Comparison of ENCODE assay signal across 1 cellular context in the genomic region with DNA sequence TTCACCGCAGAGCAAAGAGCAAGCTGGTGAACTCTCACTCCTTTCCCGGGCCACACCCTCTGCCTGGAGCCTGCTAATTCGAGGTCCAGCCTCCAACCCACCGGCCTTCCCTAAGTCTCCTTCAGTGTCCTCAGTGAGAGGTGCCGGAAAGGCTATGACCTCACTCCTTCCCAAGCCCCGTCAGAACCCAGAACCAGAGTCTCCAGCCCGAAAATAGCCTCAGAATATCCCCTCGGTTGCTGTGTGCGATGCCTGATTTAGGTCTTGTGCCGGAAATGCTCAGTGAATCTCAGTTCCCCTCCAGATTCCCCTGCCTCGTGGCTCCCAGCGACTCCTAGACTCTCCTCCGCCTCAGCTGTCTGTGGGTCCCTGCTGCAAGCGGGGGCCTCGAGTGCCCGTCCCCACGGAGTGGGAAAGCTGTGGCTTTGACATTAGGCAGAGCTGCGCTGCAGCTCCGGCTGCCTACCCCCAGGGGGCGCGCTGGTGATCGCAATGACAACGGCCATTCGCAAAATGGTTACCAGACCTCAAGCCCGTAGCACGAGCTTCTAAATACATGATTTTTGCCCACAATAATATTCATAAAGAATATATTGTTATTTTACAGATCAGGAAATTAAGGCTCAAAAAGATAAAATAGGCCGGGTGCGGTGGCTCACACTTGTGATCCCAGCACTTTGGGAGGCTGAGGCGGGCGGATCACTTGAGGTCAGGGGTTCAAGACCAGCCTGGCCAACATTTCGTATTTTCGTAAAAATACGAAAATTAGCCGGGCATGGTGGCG.
TF ChIP-seq lines count a peak whose summit lies in the region.

No MANE protein-coding gene starts in this region.

TF ChIP-seq in HepG2, 621 proteins besides CTCF, POLR2A, EP300 and RAD21 (continued from another document and continues in another):
- TF ChIP-seq RFX5 (IDR thresholded peaks at IDR 0.05; ENCODE audit: low read depth, low read length) (no peak), ATF7 (IDR thresholded peaks at IDR 0.05) (no peak), ATF7 (CRISPR knock-in tag; IDR thresholded peaks at IDR 0.05) (peak; percentile 54; the same call in 1 of the 2 replicates), KAT8 (CRISPR knock-in tag; IDR thresholded peaks at IDR 0.05) (peak; percentile 75), ZNF720 (CRISPR knock-in tag; IDR thresholded peaks at IDR 0.05) (no peak), HIVEP1 (CRISPR knock-in tag; IDR thresholded peaks at IDR 0.05) (no peak), SIN3A (IDR thresholded peaks at IDR 0.05; ENCODE audit: borderline replicate concordance, low read depth, low read length) (no peak), TEAD3 (CRISPR knock-in tag; optimal IDR thresholded peaks at IDR 0.05; ENCODE audit: borderline replicate concordance) (peak; percentile 90), NR3C1 (CRISPR knock-in tag; IDR thresholded peaks at IDR 0.05) (no peak), ZNF343 (CRISPR knock-in tag; IDR thresholded peaks at IDR 0.05) (peak; percentile 66; the same call in 1 of the 2 replicates), HMGA1 (CRISPR knock-in tag; conservative IDR thresholded peaks at IDR 0.05) (no peak), MED13 (CRISPR knock-in tag; IDR thresholded peaks at IDR 0.05) (no peak), WIZ (CRISPR knock-in tag; IDR thresholded peaks at IDR 0.05) (no peak), SKI (IDR thresholded peaks at IDR 0.05; ENCODE audit: partially characterized antibody) (no peak), TCF7 (IDR thresholded peaks at IDR 0.05; ENCODE audit: low read depth) (no peak), STAG1 (CRISPR knock-in tag; IDR thresholded peaks at IDR 0.05) (peak; percentile 61), ZNF549 (CRISPR knock-in tag; IDR thresholded peaks at IDR 0.05) (no peak), MAFK (conservative IDR thresholded peaks at IDR 0.05 in 1 of 2, IDR thresholded peaks at IDR 0.05 in 1 of 2; ENCODE audit: low read length in 2 of 2) (no peak), RNF2 (conservative IDR thresholded peaks at IDR 0.05; ENCODE audit: low read depth) (peak; percentile 84; the same call in 1 of the 2 replicates), ZNF746 (CRISPR knock-in tag; IDR thresholded peaks at IDR 0.05) (no peak), ZMYM2 (CRISPR knock-in tag; IDR thresholded peaks at IDR 0.05) (0 out of 2 replicates have a peak, but pooled peaks have one; percentile 56), ZNF776 (CRISPR knock-in tag; IDR thresholded peaks at IDR 0.05) (no peak), MIXL1 (CRISPR knock-in tag; IDR thresholded peaks at IDR 0.05) (peak; percentile 23; the same call in 1 of the 2 replicates), ATM (IDR thresholded peaks at IDR 0.05; ENCODE audit: borderline replicate concordance) (no peak), ZNF468 (CRISPR knock-in tag; IDR thresholded peaks at IDR 0.05) (no peak), ZNF484 (CRISPR knock-in tag; IDR thresholded peaks at IDR 0.05; ENCODE audit: borderline replicate concordance, low read depth) (no peak), CENPT (CRISPR knock-in tag; IDR thresholded peaks at IDR 0.05; ENCODE audit: low read depth) (no peak), ZNF382 (CRISPR knock-in tag; IDR thresholded peaks at IDR 0.05; ENCODE audit: borderline replicate concordance) (no peak)
- TF ChIP-seq, protein P1, sequence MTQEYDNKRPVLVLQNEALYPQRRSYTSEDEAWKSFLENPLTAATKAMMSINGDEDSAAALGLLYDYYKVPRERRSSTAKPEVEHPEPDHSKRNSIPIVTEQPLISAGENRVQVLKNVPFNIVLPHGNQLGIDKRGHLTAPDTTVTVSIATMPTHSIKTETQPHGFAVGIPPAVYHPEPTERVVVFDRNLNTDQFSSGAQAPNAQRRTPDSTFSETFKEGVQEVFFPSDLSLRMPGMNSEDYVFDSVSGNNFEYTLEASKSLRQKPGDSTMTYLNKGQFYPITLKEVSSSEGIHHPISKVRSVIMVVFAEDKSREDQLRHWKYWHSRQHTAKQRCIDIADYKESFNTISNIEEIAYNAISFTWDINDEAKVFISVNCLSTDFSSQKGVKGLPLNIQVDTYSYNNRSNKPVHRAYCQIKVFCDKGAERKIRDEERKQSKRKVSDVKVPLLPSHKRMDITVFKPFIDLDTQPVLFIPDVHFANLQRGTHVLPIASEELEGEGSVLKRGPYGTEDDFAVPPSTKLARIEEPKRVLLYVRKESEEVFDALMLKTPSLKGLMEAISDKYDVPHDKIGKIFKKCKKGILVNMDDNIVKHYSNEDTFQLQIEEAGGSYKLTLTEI (CRISPR knock-in tag; conservative IDR thresholded peaks at IDR 0.05), result no peak
- TF ChIP-seq, protein P2, sequence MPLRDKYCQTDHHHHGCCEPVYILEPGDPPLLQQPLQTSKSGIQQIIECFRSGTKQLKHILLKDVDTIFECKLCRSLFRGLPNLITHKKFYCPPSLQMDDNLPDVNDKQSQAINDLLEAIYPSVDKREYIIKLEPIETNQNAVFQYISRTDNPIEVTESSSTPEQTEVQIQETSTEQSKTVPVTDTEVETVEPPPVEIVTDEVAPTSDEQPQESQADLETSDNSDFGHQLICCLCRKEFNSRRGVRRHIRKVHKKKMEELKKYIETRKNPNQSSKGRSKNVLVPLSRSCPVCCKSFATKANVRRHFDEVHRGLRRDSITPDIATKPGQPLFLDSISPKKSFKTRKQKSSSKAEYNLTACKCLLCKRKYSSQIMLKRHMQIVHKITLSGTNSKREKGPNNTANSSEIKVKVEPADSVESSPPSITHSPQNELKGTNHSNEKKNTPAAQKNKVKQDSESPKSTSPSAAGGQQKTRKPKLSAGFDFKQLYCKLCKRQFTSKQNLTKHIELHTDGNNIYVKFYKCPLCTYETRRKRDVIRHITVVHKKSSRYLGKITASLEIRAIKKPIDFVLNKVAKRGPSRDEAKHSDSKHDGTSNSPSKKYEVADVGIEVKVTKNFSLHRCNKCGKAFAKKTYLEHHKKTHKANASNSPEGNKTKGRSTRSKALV (CRISPR knock-in tag; IDR thresholded peaks at IDR 0.05), result 0 out of 2 replicates have a peak, but pooled peaks have one; percentile 67
- TF ChIP-seq, protein P3, sequence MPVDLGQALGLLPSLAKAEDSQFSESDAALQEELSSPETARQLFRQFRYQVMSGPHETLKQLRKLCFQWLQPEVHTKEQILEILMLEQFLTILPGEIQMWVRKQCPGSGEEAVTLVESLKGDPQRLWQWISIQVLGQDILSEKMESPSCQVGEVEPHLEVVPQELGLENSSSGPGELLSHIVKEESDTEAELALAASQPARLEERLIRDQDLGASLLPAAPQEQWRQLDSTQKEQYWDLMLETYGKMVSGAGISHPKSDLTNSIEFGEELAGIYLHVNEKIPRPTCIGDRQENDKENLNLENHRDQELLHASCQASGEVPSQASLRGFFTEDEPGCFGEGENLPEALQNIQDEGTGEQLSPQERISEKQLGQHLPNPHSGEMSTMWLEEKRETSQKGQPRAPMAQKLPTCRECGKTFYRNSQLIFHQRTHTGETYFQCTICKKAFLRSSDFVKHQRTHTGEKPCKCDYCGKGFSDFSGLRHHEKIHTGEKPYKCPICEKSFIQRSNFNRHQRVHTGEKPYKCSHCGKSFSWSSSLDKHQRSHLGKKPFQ (CRISPR knock-in tag; IDR thresholded peaks at IDR 0.05; ENCODE audit: insufficient replicate concordance), result no peak
- TF ChIP-seq, protein P4, sequence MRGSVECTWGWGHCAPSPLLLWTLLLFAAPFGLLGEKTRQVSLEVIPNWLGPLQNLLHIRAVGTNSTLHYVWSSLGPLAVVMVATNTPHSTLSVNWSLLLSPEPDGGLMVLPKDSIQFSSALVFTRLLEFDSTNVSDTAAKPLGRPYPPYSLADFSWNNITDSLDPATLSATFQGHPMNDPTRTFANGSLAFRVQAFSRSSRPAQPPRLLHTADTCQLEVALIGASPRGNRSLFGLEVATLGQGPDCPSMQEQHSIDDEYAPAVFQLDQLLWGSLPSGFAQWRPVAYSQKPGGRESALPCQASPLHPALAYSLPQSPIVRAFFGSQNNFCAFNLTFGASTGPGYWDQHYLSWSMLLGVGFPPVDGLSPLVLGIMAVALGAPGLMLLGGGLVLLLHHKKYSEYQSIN (CRISPR knock-in tag; IDR thresholded peaks at IDR 0.05; ENCODE audit: borderline replicate concordance), result no peak
- TF ChIP-seq, protein P5, sequence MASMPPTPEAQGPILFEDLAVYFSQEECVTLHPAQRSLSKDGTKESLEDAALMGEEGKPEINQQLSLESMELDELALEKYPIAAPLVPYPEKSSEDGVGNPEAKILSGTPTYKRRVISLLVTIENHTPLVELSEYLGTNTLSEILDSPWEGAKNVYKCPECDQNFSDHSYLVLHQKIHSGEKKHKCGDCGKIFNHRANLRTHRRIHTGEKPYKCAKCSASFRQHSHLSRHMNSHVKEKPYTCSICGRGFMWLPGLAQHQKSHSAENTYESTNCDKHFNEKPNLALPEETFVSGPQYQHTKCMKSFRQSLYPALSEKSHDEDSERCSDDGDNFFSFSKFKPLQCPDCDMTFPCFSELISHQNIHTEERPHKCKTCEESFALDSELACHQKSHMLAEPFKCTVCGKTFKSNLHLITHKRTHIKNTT (CRISPR knock-in tag; IDR thresholded peaks at IDR 0.05), result no peak
- TF ChIP-seq, protein P6, sequence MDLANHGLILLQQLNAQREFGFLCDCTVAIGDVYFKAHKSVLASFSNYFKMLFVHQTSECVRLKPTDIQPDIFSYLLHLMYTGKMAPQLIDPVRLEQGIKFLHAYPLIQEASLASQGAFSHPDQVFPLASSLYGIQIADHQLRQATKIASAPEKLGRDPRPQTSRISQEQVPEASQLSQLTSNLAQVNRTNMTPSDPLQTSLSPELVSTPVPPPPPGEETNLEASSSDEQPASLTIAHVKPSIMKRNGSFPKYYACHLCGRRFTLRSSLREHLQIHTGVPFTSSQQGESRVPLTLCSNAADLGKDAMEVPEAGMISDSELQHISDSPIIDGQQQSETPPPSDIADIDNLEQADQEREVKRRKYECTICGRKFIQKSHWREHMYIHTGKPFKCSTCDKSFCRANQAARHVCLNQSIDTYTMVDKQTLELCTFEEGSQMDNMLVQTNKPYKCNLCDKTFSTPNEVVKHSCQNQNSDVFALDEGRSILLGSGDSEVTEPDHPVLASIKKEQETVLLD (CRISPR knock-in tag; IDR thresholded peaks at IDR 0.05; ENCODE audit: low read depth), result no peak
- TF ChIP-seq, protein P7, sequence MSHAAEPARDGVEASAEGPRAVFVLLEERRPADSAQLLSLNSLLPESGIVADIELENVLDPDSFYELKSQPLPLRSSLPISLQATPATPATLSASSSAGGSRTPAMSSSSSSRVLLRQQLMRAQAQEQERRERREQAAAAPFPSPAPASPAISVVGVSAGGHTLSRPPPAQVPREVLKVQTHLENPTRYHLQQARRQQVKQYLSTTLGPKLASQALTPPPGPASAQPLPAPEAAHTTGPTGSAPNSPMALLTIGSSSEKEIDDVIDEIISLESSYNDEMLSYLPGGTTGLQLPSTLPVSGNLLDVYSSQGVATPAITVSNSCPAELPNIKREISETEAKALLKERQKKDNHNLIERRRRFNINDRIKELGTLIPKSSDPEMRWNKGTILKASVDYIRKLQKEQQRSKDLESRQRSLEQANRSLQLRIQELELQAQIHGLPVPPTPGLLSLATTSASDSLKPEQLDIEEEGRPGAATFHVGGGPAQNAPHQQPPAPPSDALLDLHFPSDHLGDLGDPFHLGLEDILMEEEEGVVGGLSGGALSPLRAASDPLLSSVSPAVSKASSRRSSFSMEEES (CRISPR knock-in tag; IDR thresholded peaks at IDR 0.05), result no peak
- TF ChIP-seq, protein P8, sequence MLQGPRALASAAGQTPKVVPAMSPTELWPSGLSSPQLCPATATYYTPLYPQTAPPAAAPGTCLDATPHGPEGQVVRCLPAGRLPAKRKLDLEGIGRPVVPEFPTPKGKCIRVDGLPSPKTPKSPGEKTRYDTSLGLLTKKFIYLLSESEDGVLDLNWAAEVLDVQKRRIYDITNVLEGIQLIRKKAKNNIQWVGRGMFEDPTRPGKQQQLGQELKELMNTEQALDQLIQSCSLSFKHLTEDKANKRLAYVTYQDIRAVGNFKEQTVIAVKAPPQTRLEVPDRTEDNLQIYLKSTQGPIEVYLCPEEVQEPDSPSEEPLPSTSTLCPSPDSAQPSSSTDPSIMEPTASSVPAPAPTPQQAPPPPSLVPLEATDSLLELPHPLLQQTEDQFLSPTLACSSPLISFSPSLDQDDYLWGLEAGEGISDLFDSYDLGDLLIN (CRISPR knock-in tag; IDR thresholded peaks at IDR 0.05; ENCODE audit: borderline replicate concordance), result no peak
- TF ChIP-seq, protein P9, sequence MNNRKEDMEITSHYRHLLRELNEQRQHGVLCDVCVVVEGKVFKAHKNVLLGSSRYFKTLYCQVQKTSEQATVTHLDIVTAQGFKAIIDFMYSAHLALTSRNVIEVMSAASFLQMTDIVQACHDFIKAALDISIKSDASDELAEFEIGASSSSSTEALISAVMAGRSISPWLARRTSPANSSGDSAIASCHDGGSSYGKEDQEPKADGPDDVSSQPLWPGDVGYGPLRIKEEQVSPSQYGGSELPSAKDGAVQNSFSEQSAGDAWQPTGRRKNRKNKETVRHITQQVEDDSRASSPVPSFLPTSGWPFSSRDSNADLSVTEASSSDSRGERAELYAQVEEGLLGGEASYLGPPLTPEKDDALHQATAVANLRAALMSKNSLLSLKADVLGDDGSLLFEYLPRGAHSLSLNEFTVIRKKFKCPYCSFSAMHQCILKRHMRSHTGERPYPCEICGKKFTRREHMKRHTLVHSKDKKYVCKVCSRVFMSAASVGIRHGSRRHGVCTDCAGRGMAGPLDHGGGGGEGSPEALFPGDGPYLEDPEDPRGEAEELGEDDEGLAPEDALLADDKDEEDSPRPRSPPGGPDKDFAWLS (CRISPR knock-in tag; IDR thresholded peaks at IDR 0.05; ENCODE audit: borderline replicate concordance), result no peak
- TF ChIP-seq, protein P10, sequence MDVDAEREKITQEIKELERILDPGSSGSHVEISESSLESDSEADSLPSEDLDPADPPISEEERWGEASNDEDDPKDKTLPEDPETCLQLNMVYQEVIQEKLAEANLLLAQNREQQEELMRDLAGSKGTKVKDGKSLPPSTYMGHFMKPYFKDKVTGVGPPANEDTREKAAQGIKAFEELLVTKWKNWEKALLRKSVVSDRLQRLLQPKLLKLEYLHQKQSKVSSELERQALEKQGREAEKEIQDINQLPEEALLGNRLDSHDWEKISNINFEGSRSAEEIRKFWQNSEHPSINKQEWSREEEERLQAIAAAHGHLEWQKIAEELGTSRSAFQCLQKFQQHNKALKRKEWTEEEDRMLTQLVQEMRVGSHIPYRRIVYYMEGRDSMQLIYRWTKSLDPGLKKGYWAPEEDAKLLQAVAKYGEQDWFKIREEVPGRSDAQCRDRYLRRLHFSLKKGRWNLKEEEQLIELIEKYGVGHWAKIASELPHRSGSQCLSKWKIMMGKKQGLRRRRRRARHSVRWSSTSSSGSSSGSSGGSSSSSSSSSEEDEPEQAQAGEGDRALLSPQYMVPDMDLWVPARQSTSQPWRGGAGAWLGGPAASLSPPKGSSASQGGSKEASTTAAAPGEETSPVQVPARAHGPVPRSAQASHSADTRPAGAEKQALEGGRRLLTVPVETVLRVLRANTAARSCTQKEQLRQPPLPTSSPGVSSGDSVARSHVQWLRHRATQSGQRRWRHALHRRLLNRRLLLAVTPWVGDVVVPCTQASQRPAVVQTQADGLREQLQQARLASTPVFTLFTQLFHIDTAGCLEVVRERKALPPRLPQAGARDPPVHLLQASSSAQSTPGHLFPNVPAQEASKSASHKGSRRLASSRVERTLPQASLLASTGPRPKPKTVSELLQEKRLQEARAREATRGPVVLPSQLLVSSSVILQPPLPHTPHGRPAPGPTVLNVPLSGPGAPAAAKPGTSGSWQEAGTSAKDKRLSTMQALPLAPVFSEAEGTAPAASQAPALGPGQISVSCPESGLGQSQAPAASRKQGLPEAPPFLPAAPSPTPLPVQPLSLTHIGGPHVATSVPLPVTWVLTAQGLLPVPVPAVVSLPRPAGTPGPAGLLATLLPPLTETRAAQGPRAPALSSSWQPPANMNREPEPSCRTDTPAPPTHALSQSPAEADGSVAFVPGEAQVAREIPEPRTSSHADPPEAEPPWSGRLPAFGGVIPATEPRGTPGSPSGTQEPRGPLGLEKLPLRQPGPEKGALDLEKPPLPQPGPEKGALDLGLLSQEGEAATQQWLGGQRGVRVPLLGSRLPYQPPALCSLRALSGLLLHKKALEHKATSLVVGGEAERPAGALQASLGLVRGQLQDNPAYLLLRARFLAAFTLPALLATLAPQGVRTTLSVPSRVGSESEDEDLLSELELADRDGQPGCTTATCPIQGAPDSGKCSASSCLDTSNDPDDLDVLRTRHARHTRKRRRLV (CRISPR knock-in tag; IDR thresholded peaks at IDR 0.05), result no peak
